31 cellular contexts compared by ENCODE assay signal in the genomic region with DNA sequence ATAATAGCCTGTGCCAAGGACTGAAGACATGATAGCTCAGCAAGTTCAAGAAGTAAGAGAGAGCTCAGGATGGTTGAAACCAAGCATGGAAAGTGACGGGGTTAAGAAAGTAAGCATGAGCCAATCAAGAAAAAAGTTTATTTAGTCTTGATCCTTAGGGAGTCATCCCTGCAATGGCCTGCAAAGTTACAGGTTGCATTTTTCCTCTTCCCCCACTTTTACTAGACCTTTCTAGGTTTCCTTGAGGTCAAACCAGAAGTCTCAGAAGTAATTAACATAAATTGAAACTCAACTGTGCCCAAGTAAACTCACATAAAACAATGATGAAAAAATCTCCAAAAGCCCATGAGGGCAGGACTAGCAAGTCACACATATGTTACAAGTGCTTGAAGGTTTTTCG.
"Had no signal": no experiment of that assay in that cellular context is flagged by ENCODE, and none has a peak within 500 bp of the region (broad histone marks: within the 10 kb centered on the region; RNA-seq: fewer than 3 reads in every experiment).

No MANE protein-coding gene starts in this region.

- H3K27me3 ChIP-seq: breast epithelium, colonic mucosa, dorsolateral prefrontal cortex, gastrocnemius medialis, left lung, ovary, sigmoid colon, tibial nerve had no signal

- H3K36me3 Mint-ChIP-seq: activated CD8-positive, alpha-beta memory T cell treated with anti-CD3 and anti-CD28 coated beads, Interleukin-2, amount 10 ng/mL, durations not matched to agents 7 days and 5 days; activated naive CD4-positive, alpha-beta T cell treated with anti-CD3 and anti-CD28 coated beads, Interleukin-2, amount 50 U/mL, for 24 hours; naive thymus-derived CD8-positive, alpha-beta T cell; stimulated activated memory B cell treated with anti-CD40 and anti-IgM and Interleukin-4, amounts not matched to agents 10 μg/mL and 1 μg/mL and 100 μg/mL, for 72 hours had no signal

- H3K36me3 ChIP-seq: breast epithelium, colonic mucosa, gastrocnemius medialis, left lung, ovary, prostate gland, sigmoid colon, tibial nerve had no signal

- DNase-seq: activated CD4-positive, alpha-beta T cell treated with anti-CD3 and anti-CD28 coated beads for 36 hours; activated CD4-positive, CD25-positive, alpha-beta regulatory T cell; activated CD8-positive, alpha-beta memory T cell treated with anti-CD3 and anti-CD28 coated beads, Interleukin-2, amount 10 ng/mL, durations not matched to agents 7 days and 5 days; activated CD8-positive, alpha-beta T cell treated with anti-CD3 and anti-CD28 coated beads, Interleukin-2, amount 10 ng/mL, durations not matched to agents 7 days and 5 days; activated naive CD8-positive, alpha-beta T cell treated with anti-CD3 and anti-CD28 coated beads, Interleukin-2, amount 50 U/mL, for 24 hours; activated T-cell treated with anti-CD3 and anti-CD28 coated beads, Interleukin-2, amount 50 U/mL, for 48 hours; amygdala; colonic mucosa; dorsolateral prefrontal cortex; effector memory CD4-positive, alpha-beta T cell; gastrocnemius medialis; glutamatergic neuron; left lung; midbrain; naive thymus-derived CD8-positive, alpha-beta T cell; ovary; retina; sigmoid colon; small intestine; stimulated activated CD4-positive, alpha-beta T cell treated with anti-CD3 and anti-CD28 coated beads, Interleukin-1b, Interleukin-23, amount 100 ng/mL, for 48 hours; stimulated activated CD4-positive, alpha-beta T cell treated with anti-CD3 and anti-CD28 coated beads, Interleukin-4, amount 100 ng/mL, for 4 hours; stimulated activated CD8-positive, alpha-beta memory T cell treated with anti-CD3 and anti-CD28 coated beads, Interleukin-4, amount 100 ng/mL, for 48 hours; stimulated activated naive CD8-positive, alpha-beta T cell treated with anti-CD3 and anti-CD28 coated beads, Interleukin-15, amount 100 ng/mL, for 72 hours; substantia nigra had no signal

- H3K9me3 ChIP-seq: breast epithelium, colonic mucosa, gastrocnemius medialis, left lung, ovary, prostate gland, sigmoid colon, tibial nerve had no signal

- H3K4me3 ChIP-seq: breast epithelium, colonic mucosa, dorsolateral prefrontal cortex, gastrocnemius medialis, left lung, ovary, prostate gland, sigmoid colon, tibial nerve had no signal

- H3K27ac ChIP-seq: breast epithelium, colonic mucosa, gastrocnemius medialis, left lung, ovary, prostate gland, tibial nerve had no signal

- H3K27me3 Mint-ChIP-seq: activated CD4-positive, alpha-beta T cell treated with anti-CD3 and anti-CD28 coated beads for 36 hours; activated CD8-positive, alpha-beta memory T cell treated with anti-CD3 and anti-CD28 coated beads, Interleukin-2, amount 10 ng/mL, durations not matched to agents 7 days and 5 days; central memory CD8-positive, alpha-beta T cell; stimulated activated memory B cell treated with anti-CD40 and anti-IgM and Interleukin-4, amounts not matched to agents 10 μg/mL and 1 μg/mL and 100 μg/mL, for 72 hours; stimulated activated naive CD8-positive, alpha-beta T cell treated with anti-CD3 and anti-CD28 coated beads, Interleukin-15, amount 100 ng/mL, for 72 hours had no signal

- H3K27ac Mint-ChIP-seq: activated CD4-positive, alpha-beta T cell treated with anti-CD3 and anti-CD28 coated beads for 36 hours; activated CD8-positive, alpha-beta memory T cell treated with anti-CD3 and anti-CD28 coated beads, Interleukin-2, amount 10 ng/mL, durations not matched to agents 7 days and 5 days; activated CD8-positive, alpha-beta T cell treated with anti-CD3 and anti-CD28 coated beads, Interleukin-2, amount 10 ng/mL, durations not matched to agents 7 days and 5 days; activated naive CD4-positive, alpha-beta T cell treated with anti-CD3 and anti-CD28 coated beads, Interleukin-2, amount 50 U/mL, for 24 hours; activated naive CD8-positive, alpha-beta T cell treated with anti-CD3 and anti-CD28 coated beads, Interleukin-2, amount 50 U/mL, for 24 hours; activated T-helper 2 cell treated with anti-CD3 and anti-CD28 coated beads, Interferon-gamma antibody, Interleukin-2, Interleukin-4, amounts not matched to agents 10 μg/mL and 5 μg/mL and 100 μg/mL, durations not matched to agents 14 hours and 24 hours and 36 hours; naive thymus-derived CD8-positive, alpha-beta T cell; stimulated activated memory B cell treated with anti-CD40 and anti-IgM and Interleukin-4, amounts not matched to agents 10 μg/mL and 1 μg/mL and 100 μg/mL, for 72 hours; stimulated activated naive CD8-positive, alpha-beta T cell treated with anti-CD3 and anti-CD28 coated beads, Interleukin-15, amount 100 ng/mL, for 72 hours had no signal

- H3K9me3 Mint-ChIP-seq: activated naive CD8-positive, alpha-beta T cell treated with anti-CD3 and anti-CD28 coated beads, Interleukin-2, amount 50 U/mL, for 24 hours; activated T-helper 2 cell treated with anti-CD3 and anti-CD28 coated beads, Interferon-gamma antibody, Interleukin-2, Interleukin-4, amounts not matched to agents 10 μg/mL and 5 μg/mL and 100 μg/mL, durations not matched to agents 14 hours and 24 hours and 36 hours; central memory CD8-positive, alpha-beta T cell; stimulated activated memory B cell treated with anti-CD40 and anti-IgM and Interleukin-4, amounts not matched to agents 10 μg/mL and 1 μg/mL and 100 μg/mL, for 72 hours; stimulated activated naive CD8-positive, alpha-beta T cell treated with anti-CD3 and anti-CD28 coated beads, Interleukin-15, amount 100 ng/mL, for 72 hours had no signal

- ATAC-seq: activated CD4-positive, alpha-beta T cell treated with anti-CD3 and anti-CD28 coated beads for 36 hours; activated CD8-positive, alpha-beta memory T cell treated with anti-CD3 and anti-CD28 coated beads, Interleukin-2, amount 10 ng/mL, durations not matched to agents 7 days and 5 days; activated CD8-positive, alpha-beta T cell treated with anti-CD3 and anti-CD28 coated beads, Interleukin-2, amount 10 ng/mL, durations not matched to agents 7 days and 5 days; activated naive CD8-positive, alpha-beta T cell treated with anti-CD3 and anti-CD28 coated beads, Interleukin-2, amount 50 U/mL, for 24 hours; gastrocnemius medialis; left lung; naive thymus-derived CD8-positive, alpha-beta T cell; stimulated activated memory B cell treated with anti-CD40 and anti-IgM and Interleukin-4, amounts not matched to agents 10 μg/mL and 1 μg/mL and 100 μg/mL, for 72 hours; stimulated activated naive CD8-positive, alpha-beta T cell treated with anti-CD3 and anti-CD28 coated beads, Interleukin-15, amount 100 ng/mL, for 72 hours had no signal

- H3K4me1 ChIP-seq: breast epithelium, colonic mucosa, left lung had no signal

- H3K4me1 Mint-ChIP-seq: activated CD4-positive, alpha-beta T cell treated with anti-CD3 and anti-CD28 coated beads for 36 hours; activated CD8-positive, alpha-beta memory T cell treated with anti-CD3 and anti-CD28 coated beads, Interleukin-2, amount 10 ng/mL, durations not matched to agents 7 days and 5 days; activated naive CD4-positive, alpha-beta T cell treated with anti-CD3 and anti-CD28 coated beads, Interleukin-2, amount 50 U/mL, for 24 hours; activated naive CD8-positive, alpha-beta T cell treated with anti-CD3 and anti-CD28 coated beads, Interleukin-2, amount 50 U/mL, for 24 hours; central memory CD8-positive, alpha-beta T cell; naive thymus-derived CD8-positive, alpha-beta T cell; stimulated activated memory B cell treated with anti-CD40 and anti-IgM and Interleukin-4, amounts not matched to agents 10 μg/mL and 1 μg/mL and 100 μg/mL, for 72 hours; stimulated activated naive CD8-positive, alpha-beta T cell treated with anti-CD3 and anti-CD28 coated beads, Interleukin-15, amount 100 ng/mL, for 72 hours had no signal

- H3K4me3 Mint-ChIP-seq: activated CD4-positive, alpha-beta T cell treated with anti-CD3 and anti-CD28 coated beads for 36 hours; activated CD8-positive, alpha-beta memory T cell treated with anti-CD3 and anti-CD28 coated beads, Interleukin-2, amount 10 ng/mL, durations not matched to agents 7 days and 5 days; activated CD8-positive, alpha-beta T cell treated with anti-CD3 and anti-CD28 coated beads, Interleukin-2, amount 10 ng/mL, durations not matched to agents 7 days and 5 days; activated naive CD4-positive, alpha-beta T cell treated with anti-CD3 and anti-CD28 coated beads, Interleukin-2, amount 50 U/mL, for 24 hours; activated naive CD8-positive, alpha-beta T cell treated with anti-CD3 and anti-CD28 coated beads, Interleukin-2, amount 50 U/mL, for 24 hours; central memory CD8-positive, alpha-beta T cell; naive thymus-derived CD8-positive, alpha-beta T cell; stimulated activated memory B cell treated with anti-CD40 and anti-IgM and Interleukin-4, amounts not matched to agents 10 μg/mL and 1 μg/mL and 100 μg/mL, for 72 hours; stimulated activated naive CD8-positive, alpha-beta T cell treated with anti-CD3 and anti-CD28 coated beads, Interleukin-15, amount 100 ng/mL, for 72 hours had no signal
